Comparison of ENCODE assay signal across 9 cellular contexts in genomic region chr7:102125127-102125561, GRCh38.
DNase-seq lines count a peak whose midpoint lies in the region; ATAC-seq and TF ChIP-seq lines count a peak whose summit lies in the region.
"Had no signal": no experiment of that assay in that cellular context is flagged by ENCODE, and none has a peak within 500 bp of the region (broad histone marks: within the 10 kb centered on the region; RNA-seq: fewer than 3 reads in every experiment).

No MANE protein-coding gene starts in this region.

- H3K9me3 ChIP-seq in gastrocnemius medialis: no peaks in the 10 kb centered on the region

- H3K27ac ChIP-seq in gastrocnemius medialis: peak overlapping the region in 1 of 4 donors; percentile 47

- peak; percentile 27 for DNase-seq in NCI-H510A treated with DMSO at 0.1 percent for 48 hours (lab: John Stamatoyannopoulos, UW)
- DNase-seq in fibroblast of peridontal ligament (ENCODE audit: extremely low read depth): peak; percentile 76
- DNase-seq in gastrocnemius medialis: peak in 1 of 2 donors; percentile 55
- DNase-seq in T-helper 2 cell: no peak
- DNase-seq in superior temporal gyrus (ENCODE audit: extremely low spot score): no peak
- DNase-seq in activated CD8-positive, alpha-beta memory T cell treated with anti-CD3 and anti-CD28 coated beads for 24 hours: no peak
- DNase-seq: KG1 had no signal

- peaks cover 5 to 12% of the 10 kb centered on the region in 2 donors for H3K4me1 ChIP-seq in gastrocnemius medialis

- no peaks in the 10 kb centered on the region for H3K27me3 ChIP-seq in gastrocnemius medialis

- TF ChIP-seq CTCF in gastrocnemius medialis (IDR thresholded peaks at IDR 0.05 in 4 of 5, conservative IDR thresholded peaks at IDR 0.05 in 1 of 5): no peak

- ATAC-seq in GM19025 (IDR thresholded peaks at IDR 0.05; ENCODE audit: low read depth, unreplicated experiment) (peak; percentile 49), gastrocnemius medialis (peak; percentile 43 to 59), GM18870 (IDR thresholded peaks at IDR 0.05; ENCODE audit: unreplicated experiment) (no peak)

- in situ Hi-C loops in gastrocnemius medialis (cut with MboI; ENCODE audit: low sequenced_read_pairs in 4 of 4): no loop called here

- no peak for TF ChIP-seq POLR2A in gastrocnemius medialis (IDR thresholded peaks at IDR 0.05)

- H3K36me3 ChIP-seq in gastrocnemius medialis: no peaks in the 10 kb centered on the region

- no peak overlapping the region for H3K4me3 ChIP-seq in gastrocnemius medialis

- intact Hi-C loops in gastrocnemius medialis (cut with DNase I; ENCODE audit: low total_unique reads): no loop called here

Comparison
In these comparisons a context has a peak if more than half of its experiments do, and no peak if none do; other contexts are left out.
1. DNase-seq: peak in NCI-H510A treated with DMSO at 0.1 percent for 48 hours (single experiment) and fibroblast of peridontal ligament (single experiment); none in T-helper 2 cell (0 of 5), superior temporal gyrus (single experiment) and activated CD8-positive, alpha-beta memory T cell treated with anti-CD3 and anti-CD28 coated beads for 24 hours (single experiment).